6 cellular contexts compared by ENCODE assay signal in genomic region chr1:62180054-62180453, GRCh38. TPM values are rescaled to one million over a fixed set of nuclear protein-coding genes. Genes with fewer than 3 reads are reported as not detected.
"Had no signal": no experiment of that assay in that cellular context is flagged by ENCODE, and none has a peak within 500 bp of the region (broad histone marks: within the 10 kb centered on the region; RNA-seq: fewer than 3 reads in every experiment).

No MANE protein-coding gene starts in this region.

RNA-seq across cellular contexts. Expression of gene L1TD1, which starts 14.6 kb away (rescaled TPM):
- total RNA-seq: activated CD4-positive, alpha-beta T cell treated with anti-CD3 and anti-CD28 coated beads, Interleukin-2, amount 10 ng/mL, durations not matched to agents 24 days and 14 days; activated CD8-positive, alpha-beta memory T cell treated with anti-CD3 and anti-CD28 coated beads, Interleukin-2, amount 10 ng/mL, durations not matched to agents 7 days and 5 days; activated T-helper 1 cell treated with anti-CD3 and anti-CD28 coated beads, Interleukin-12 subunit alpha, Interleukin-12 subunit beta, Interleukin-2, Interleukin-4 antibody, amounts not matched to agents 30 ng/mL and 10 ng/mL and 1 ng/mL, durations not matched to agents 14 hours and 24 hours and 36 hours; ascending aorta; Right ventricle myocardium inferior; T-helper 1 cell treated with Interleukin-12 subunit alpha and Interleukin-12 subunit beta and Interleukin-4 antibody, amounts not matched to agents 30 ng/mL and 1 ng/mL, for 36 hours had no signal
